In genomic region chr11:64289011-64289564, GRCh38 we compare ENCODE assay signal across 15 cellular contexts. TPM values are rescaled to one million over a fixed set of nuclear protein-coding genes. Genes with fewer than 3 reads are reported as not detected.
A peak's percentile ranks its signal among the peaks of the same experiment; 100 is the strongest.
DNase-seq lines count a peak whose midpoint lies in the region; ATAC-seq and TF ChIP-seq lines count a peak whose summit lies in the region.
"Had no signal": no experiment of that assay in that cellular context is flagged by ENCODE, and none has a peak within 500 bp of the region (broad histone marks: within the 10 kb centered on the region; RNA-seq: fewer than 3 reads in every experiment).

No MANE protein-coding gene starts in this region.

- H3K9me3 Mint-ChIP-seq in activated naive CD4-positive, alpha-beta T cell treated with anti-CD3 and anti-CD28 coated beads, Interleukin-2, amount 50 U/mL, for 24 hours = no peaks in the 10 kb centered on the region
- no peaks in the 10 kb centered on the region for H3K9me3 Mint-ChIP-seq in neural crest cell
- H3K9me3 Mint-ChIP-seq: CD4-positive, CD25-positive, alpha-beta regulatory T cell had no signal

- no peak for DNase-seq in activated naive CD4-positive, alpha-beta T cell (lab: John Stamatoyannopoulos, UW)
- DNase-seq in T-helper 17 cell (no peak), neural crest cell (ENCODE audit: low read depth, low spot score) (no peak), sciatic nerve (ENCODE audit: low spot score) (peak; percentile 53), mucosa of gallbladder (ENCODE audit: low spot score) (no peak), NCI-H187 (lab: John Stamatoyannopoulos, UW) (no peak)
- DNase-seq: Calu3; CD4-positive, CD25-positive, alpha-beta regulatory T cell; DMS 273 treated with DMSO at 0.1 percent for 48 hours; GM23248 had no signal

- no peak overlapping the region for H3K4me3 Mint-ChIP-seq in activated naive CD4-positive, alpha-beta T cell treated with anti-CD3 and anti-CD28 coated beads, Interleukin-2, amount 50 U/mL, for 24 hours
- H3K4me3 Mint-ChIP-seq in T-helper 17 cell = peak overlapping the region; percentile 3
- H3K4me3 Mint-ChIP-seq in neural crest cell = peak overlapping the region; percentile 77

- H3K4me1 Mint-ChIP-seq in activated naive CD4-positive, alpha-beta T cell treated with anti-CD3 and anti-CD28 coated beads, Interleukin-2, amount 50 U/mL, for 24 hours = peaks cover 13% of the 10 kb centered on the region
- H3K4me1 Mint-ChIP-seq in T-helper 17 cell (peaks cover 20% of the 10 kb centered on the region), neural crest cell (peaks cover 16% of the 10 kb centered on the region)

- H3K27ac Mint-ChIP-seq in activated naive CD4-positive, alpha-beta T cell treated with anti-CD3 and anti-CD28 coated beads, Interleukin-2, amount 50 U/mL, for 24 hours = peak overlapping the region; percentile 35
- no peak overlapping the region for H3K27ac Mint-ChIP-seq in T-helper 17 cell
- H3K27ac Mint-ChIP-seq in neural crest cell (ENCODE audit: unreplicated experiment) = no peak overlapping the region

- H3K36me3 Mint-ChIP-seq in activated naive CD4-positive, alpha-beta T cell treated with anti-CD3 and anti-CD28 coated beads, Interleukin-2, amount 50 U/mL, for 24 hours = peaks cover 2% of the 10 kb centered on the region
- peaks cover 2% of the 10 kb centered on the region for H3K36me3 Mint-ChIP-seq in T-helper 17 cell (ENCODE audit: low read depth)
- H3K36me3 Mint-ChIP-seq in neural crest cell (ENCODE audit: low read depth) = no peaks in the 10 kb centered on the region
- H3K36me3 Mint-ChIP-seq: CD4-positive, CD25-positive, alpha-beta regulatory T cell had no signal

- peaks cover 15% of the 10 kb centered on the region for H3K27me3 Mint-ChIP-seq in activated naive CD4-positive, alpha-beta T cell treated with anti-CD3 and anti-CD28 coated beads, Interleukin-2, amount 50 U/mL, for 24 hours
- peaks cover 23% of the 10 kb centered on the region for H3K27me3 Mint-ChIP-seq in T-helper 17 cell
- H3K27me3 Mint-ChIP-seq in neural crest cell (ENCODE audit: low read depth) = peaks cover 52% of the 10 kb centered on the region

- no peak for TF ChIP-seq CTCF in neural crest cell (conservative IDR thresholded peaks at IDR 0.05)

- intact Hi-C loops in sciatic nerve (cut with DNase I) = no loop called here

- no peaks in the 10 kb centered on the region for H3K9me3 ChIP-seq in T-helper 17 cell (ENCODE audit: control insufficient read depth, low read length, poor library complexity, severe bottlenecking)
- H3K9me3 ChIP-seq: BLaER1 treated with 17β-estradiol and CSF1 and Interleukin-3, amounts not matched to agents 10 nM and 100 nM had no signal

- ATAC-seq in T-helper 17 cell = no peak
- ATAC-seq in sciatic nerve = no peak
- ATAC-seq in HG03439 (IDR thresholded peaks at IDR 0.05; ENCODE audit: unreplicated experiment) = no peak
- ATAC-seq: HCT116 had no signal

RNA-seq across cellular contexts. Expression of gene KCNK4, which starts 2.0 kb away (rescaled TPM):
- under 1 TPM in 1 of 2 donors, not detected in 1; 0.50 TPM for total RNA-seq in T-helper 17 cell
- not detected in 2 replicates for total RNA-seq in neural crest cell
- not detected for total RNA-seq in sciatic nerve
- total RNA-seq in mucosa of gallbladder = not detected
- total RNA-seq: Calu3; CD4-positive, CD25-positive, alpha-beta regulatory T cell; GM23248; HT-29 had no signal

RNA-seq across cellular contexts. Expression of gene GPR137, which starts 3.4 kb away (rescaled TPM):
- total RNA-seq in T-helper 17 cell (10 to 100 TPM; 46.5 to 57.9 TPM), neural crest cell (55.9 and 61.4 TPM in 2 replicates), sciatic nerve (34.4 TPM), mucosa of gallbladder (105 TPM)

RNA-seq across cellular contexts. Expression of gene BAD, which starts 4.6 kb away (rescaled TPM):
- total RNA-seq in T-helper 17 cell (10 to 100 TPM; 46.3 to 47.0 TPM), neural crest cell (45.3 and 47.1 TPM in 2 replicates), sciatic nerve (47.4 TPM), mucosa of gallbladder (112 TPM)

RNA-seq across cellular contexts. Expression of gene CATSPERZ, which starts 11.1 kb away (rescaled TPM):
- total RNA-seq in T-helper 17 cell (not detected), neural crest cell (not detected in 2 replicates), sciatic nerve (not detected), mucosa of gallbladder (0.29 TPM)
- total RNA-seq: CD4-positive, CD25-positive, alpha-beta regulatory T cell; GM23248 had no signal

RNA-seq across cellular contexts. Expression of gene ESRRA, which starts 16.2 kb away (rescaled TPM):
- total RNA-seq in T-helper 17 cell (10 to 100 TPM; 25.7 to 26.6 TPM), neural crest cell (33.8 and 34.7 TPM in 2 replicates), sciatic nerve (17.4 TPM), mucosa of gallbladder (97.7 TPM)
